Comparison of ENCODE assay signal across 17 cellular contexts in the genomic region with DNA sequence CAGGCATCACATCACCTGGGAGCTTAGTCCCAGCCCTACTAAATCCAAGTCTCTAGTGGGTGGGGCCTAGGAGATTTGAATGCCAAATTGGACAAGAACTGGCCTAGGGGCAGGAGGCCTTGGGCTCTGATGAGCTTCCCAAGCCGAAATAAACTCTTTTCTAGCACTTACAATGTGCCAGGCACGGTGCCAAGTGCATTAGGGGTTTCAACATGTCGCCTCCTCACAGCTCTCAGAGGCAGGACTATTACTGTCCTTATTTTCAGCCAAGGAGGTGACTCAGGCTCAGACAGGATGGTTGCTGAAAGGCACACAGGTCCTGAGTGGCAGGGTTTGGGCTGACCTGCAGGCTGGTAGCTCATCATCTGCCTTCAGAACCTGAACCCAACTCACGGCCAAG. TPM values are rescaled to one million over a fixed set of nuclear protein-coding genes. Genes with fewer than 3 reads are reported as not detected.
A peak's percentile ranks its signal among the peaks of the same experiment; 100 is the strongest.
DNase-seq lines count a peak whose midpoint lies in the region; ATAC-seq, FAIRE-seq and TF ChIP-seq lines count a peak whose summit lies in the region.
"Had no signal": no experiment of that assay in that cellular context is flagged by ENCODE, and none has a peak within 500 bp of the region (broad histone marks: within the 10 kb centered on the region; RNA-seq: fewer than 3 reads in every experiment).

No MANE protein-coding gene starts in this region.

- H2BK12ac ChIP-seq in H1 (ENCODE audit: low read depth, low read length) (no peak overlapping the region), neuronal stem cell (ENCODE audit: low read length) (peak overlapping the region; percentile 78)

- H3K23me2 ChIP-seq in H1 (ENCODE audit: low read depth, low read length): no peaks in the 10 kb centered on the region

- H4K8ac ChIP-seq in H1 (ENCODE audit: extremely low read depth, insufficient read depth, low read length) (no peak overlapping the region), neuronal stem cell (ENCODE audit: low read depth, low read length) (no peak overlapping the region)

- H2BK15ac ChIP-seq in H1 (ENCODE audit: low read length): peak overlapping the region; percentile 72; the same call in 1 of the 2 replicates
- H2BK15ac ChIP-seq in neuronal stem cell (ENCODE audit: low read length): no peak overlapping the region

- POLR2A ChIA-PET in H1 (lab: Charles Lee; ENCODE audit: partially characterized antibody): interaction anchor here (0.6 kb wide), 1 partner anchor 228 kb away, joined by 3 read pairs; no protein-coding TSS in a partner anchor

- 0 out of 2 replicates have a peak overlapping the region, but pooled peaks have one; percentile 75 for H2AK5ac ChIP-seq in H1 (ENCODE audit: low read depth, low read length)
- peak overlapping the region; percentile 79 for H2AK5ac ChIP-seq in neuronal stem cell (ENCODE audit: low read depth, low read length)

- no peak overlapping the region for H3K23ac ChIP-seq in H1 (ENCODE audit: insufficient read length)
- H3K23ac ChIP-seq in neuronal stem cell (ENCODE audit: low read depth, low read length, poor library complexity): no peak overlapping the region

- TF ChIP-seq RAD21 in H1 (IDR thresholded peaks at IDR 0.05 in 1 of 2, conservative IDR thresholded peaks at IDR 0.05 in 1 of 2; ENCODE audit: low read depth in 2 of 2, low read length in 2 of 2): no peak

- H2BK120ac ChIP-seq in H1 (replicated peaks; ENCODE audit: low read depth, low read length) (no peak overlapping the region), neuronal stem cell (ENCODE audit: low read depth, low read length) (no peak overlapping the region)

- no peak overlapping the region; the same call in 1 of the 2 replicates for H2BK5ac ChIP-seq in H1 (ENCODE audit: low read depth, low read length)
- no peak overlapping the region for H2BK5ac ChIP-seq in neuronal stem cell (ENCODE audit: low read length)

- intact Hi-C loops in right cardiac atrium (cut with DNase I) (no loop called here), Right ventricle myocardium inferior (cut with DNase I) (no loop called here)

- CTCF ChIA-PET in H1 (lab: Charles Lee; ENCODE audit: partially characterized antibody): interaction anchor here (0.7 to 11.6 kb wide), 3 partner anchors 8 to 107 kb away, joined by 3 to 59 read pairs (median 3); partner anchors contain the start of gene CPA1

- H4K91ac ChIP-seq in H1 (replicated peaks; ENCODE audit: insufficient read length, low read length) (peak overlapping the region; percentile 46), neuronal stem cell (ENCODE audit: low read depth, low read length, poor library complexity) (no peak overlapping the region)

- H3K79me2 ChIP-seq in H1 (ENCODE audit: control insufficient read depth in 1 of 2, insufficient read depth in 2 of 2, low read length in 2 of 2): no peaks in the 10 kb centered on the region

- ATAC-seq in right cardiac atrium (no peak), Right ventricle myocardium inferior (no peak), HG03159 (IDR thresholded peaks at IDR 0.05; ENCODE audit: unreplicated experiment) (no peak)

- no peaks in the 10 kb centered on the region for H3K79me1 ChIP-seq in H1 (ENCODE audit: low read depth, low read length)
- H3K79me1 ChIP-seq in neuronal stem cell (ENCODE audit: low read depth, low read length): no peaks in the 10 kb centered on the region

- H3K27me3 ChIP-seq in right cardiac atrium (ENCODE audit: control insufficient read depth, insufficient read depth): no peaks in the 10 kb centered on the region
- H3K27me3 ChIP-seq in H1 (replicated peaks in 1 of 4; ENCODE audit: control insufficient read depth in 3 of 4, extremely low read depth in 1 of 4, insufficient read depth in 3 of 4, low read length in 3 of 4): no peaks in the 10 kb centered on the region; a peak in 1 of 7 replicates
- no peaks in the 10 kb centered on the region for H3K27me3 ChIP-seq in neuronal stem cell (ENCODE audit: control insufficient read depth in 3 of 3, insufficient read depth in 3 of 3, low read depth in 1 of 3, low read length in 3 of 3)
- no peaks in the 10 kb centered on the region for H3K27me3 ChIP-seq in brain microvascular endothelial cell (replicated peaks)
- H3K27me3 ChIP-seq: BE2C, neutrophil had no signal

- no peaks in the 10 kb centered on the region for H3K36me3 ChIP-seq in H1 (ENCODE audit: control insufficient read depth in 2 of 4, insufficient read depth in 4 of 4, low read length in 3 of 4)
- H3K36me3 ChIP-seq in neuronal stem cell (replicated peaks in 1 of 2; ENCODE audit: control insufficient read depth in 2 of 2, insufficient read depth in 2 of 2, low read length in 2 of 2): no peaks in the 10 kb centered on the region
- H3K36me3 ChIP-seq in brain microvascular endothelial cell (replicated peaks): no peaks in the 10 kb centered on the region
- H3K36me3 ChIP-seq: BE2C, neutrophil had no signal

- H3K4ac ChIP-seq in H1 (replicated peaks; ENCODE audit: insufficient read length, low read depth, low read length) (peak overlapping the region; percentile 57), neuronal stem cell (ENCODE audit: low read length) (no peak overlapping the region)

- H2AFZ ChIP-seq in H1 (ENCODE audit: low read length): no peak overlapping the region
- H2AFZ ChIP-seq in neuronal stem cell (ENCODE audit: low read length): no peak overlapping the region

- WGBS in right cardiac atrium: 67% methylated on average over 4 of the region's 4 CpGs
- WGBS in H1 (ENCODE audit: extremely low coverage in 1 of 2, insufficient coverage in 1 of 2, insufficient read length in 1 of 2, insufficient replicate concordance in 2 of 2, low coverage in 1 of 2, low lambda C conversion rate in 2 of 2, missing lambda C conversion rate in 1 of 2), 2 experiments: 96% methylated on average over 4 of the region's 4 CpGs; no CpG with 5 or more reads in 1 of the 2 experiments
- no CpG with 5 or more reads among the region's 4 CpGs for WGBS in neuronal stem cell (ENCODE audit: extremely low coverage in 2 of 2, insufficient read length in 2 of 2, insufficient replicate concordance in 1 of 2), 2 donors

- no peak for TF ChIP-seq CTCF in H1 (IDR thresholded peaks at IDR 0.05; ENCODE audit: control extremely low read depth in 1 of 3, insufficient read depth in 1 of 3, low read depth in 1 of 3, low read length in 3 of 3)
- no peak for TF ChIP-seq CTCF in brain microvascular endothelial cell (IDR thresholded peaks at IDR 0.05; ENCODE audit: low read depth, low read length, missing control alignments)

- H3K56ac ChIP-seq in H1 (replicated peaks; ENCODE audit: insufficient read length, low read depth, low read length): no peak overlapping the region

- in situ Hi-C loops in brain microvascular endothelial cell (cut with HindIII; ENCODE audit: low pct_ligation_motif_present, low sequenced_read_pairs): no loop called here

- DNase-seq in right cardiac atrium: peak; percentile 68 to 84 (median 80)
- DNase-seq in Right ventricle myocardium inferior (ENCODE audit: missing footprints): no peak
- no peak for DNase-seq in H1 (ENCODE audit: low read depth in 1 of 2, low spot score in 2 of 2)
- DNase-seq in neuronal stem cell (ENCODE audit: low spot score): no peak
- DNase-seq in GDM1 (lab: John Stamatoyannopoulos, UW): no peak
- no peak for DNase-seq in ureter (ENCODE audit: low spot score)
- DNase-seq in brain microvascular endothelial cell: no peak
- DNase-seq: BE2C; NCI-H146; stimulated activated CD4-positive, alpha-beta T cell treated with anti-CD3 and anti-CD28 coated beads, Interleukin-4, amount 100 ng/mL, for 24 hours; T-helper 9 cell had no signal

- H3K4me2 ChIP-seq in H1 (ENCODE audit: insufficient read depth in 1 of 2, low read depth in 2 of 2, low read length in 2 of 2) (no peak overlapping the region), neuronal stem cell (ENCODE audit: insufficient read depth, low read length, poor library complexity, severe bottlenecking) (no peak overlapping the region)

- H4K20me1 ChIP-seq in H1 (replicated peaks in 1 of 2; ENCODE audit: control insufficient read depth in 1 of 2, insufficient read depth in 2 of 2, low read length in 2 of 2): no peaks in the 10 kb centered on the region

- TF ChIP-seq EP300 in H1 (IDR thresholded peaks at IDR 0.05; ENCODE audit: borderline replicate concordance in 1 of 2, low read depth in 2 of 2, low read length in 2 of 2): no peak

- no peaks in the 10 kb centered on the region for H3K9me3 ChIP-seq in right cardiac atrium (ENCODE audit: control insufficient read depth, low read length)
- H3K9me3 ChIP-seq in H1 (ENCODE audit: insufficient read depth in 2 of 2, low read depth in 1 of 2, low read length in 1 of 2): peaks cover 5% of the 10 kb centered on the region in 2 experiments
- peaks cover 4 to 13% of the 10 kb centered on the region in 2 donors for H3K9me3 ChIP-seq in neuronal stem cell (replicated peaks in 1 of 2; ENCODE audit: control insufficient read depth in 2 of 2, insufficient read depth in 1 of 2, low read depth in 1 of 2, low read length in 2 of 2)
- H3K9me3 ChIP-seq: BE2C, neutrophil had no signal

- H3K4me1 ChIP-seq in right cardiac atrium (ENCODE audit: control insufficient read depth, insufficient read depth, low read length) (peaks cover 12% of the 10 kb centered on the region), H1 (replicated peaks in 1 of 4; ENCODE audit: control insufficient read depth in 3 of 4, insufficient read depth in 4 of 4, low read length in 3 of 4) (peaks cover 0 to 8% (median 6%) of the 10 kb centered on the region in 4 experiments; a peak in 6 of 7 replicates), neuronal stem cell (ENCODE audit: control insufficient read depth in 2 of 2, insufficient read depth in 1 of 2, low read depth in 1 of 2, low read length in 2 of 2) (peaks cover 10 to 16% of the 10 kb centered on the region in 2 donors)

- H3K14ac ChIP-seq in H1 (ENCODE audit: insufficient read length): no peak overlapping the region
- no peak overlapping the region for H3K14ac ChIP-seq in neuronal stem cell (ENCODE audit: low read length)

- no peak for TF ChIP-seq POLR2A in H1 (IDR thresholded peaks at IDR 0.05; ENCODE audit: control extremely low read depth in 1 of 2, low read depth in 2 of 2, low read length in 2 of 2)

- FAIRE-seq in H1 (lab: Jason Lieb, UNC): no peak

- H3K18ac ChIP-seq in H1 (ENCODE audit: extremely low read depth, low read length) (no peak overlapping the region; the same call in 1 of the 2 replicates), neuronal stem cell (ENCODE audit: low read length) (peak overlapping the region; percentile 44)

- H3K9ac ChIP-seq in H1 (replicated peaks in 1 of 4; ENCODE audit: extremely low read depth in 1 of 4, low read depth in 3 of 4, low read length in 3 of 4): no peak overlapping the region
- no peak overlapping the region for H3K9ac ChIP-seq in neuronal stem cell (ENCODE audit: low read depth, low read length, poor library complexity)

- H3K4me3 ChIP-seq in right cardiac atrium (ENCODE audit: low read length) (no peak overlapping the region), H1 (ENCODE audit: extremely low read depth in 1 of 4, insufficient read depth in 2 of 4, low read depth in 3 of 4, low read length in 4 of 4) (no peak overlapping the region), neuronal stem cell (ENCODE audit: low read length in 2 of 2) (peak overlapping the region in 1 of 2 donors; percentile 25), brain microvascular endothelial cell (ENCODE audit: low read depth, low read length) (no peak overlapping the region)

- H2BK20ac ChIP-seq in H1 (ENCODE audit: low read length): no peak overlapping the region

- H3K27ac ChIP-seq in right cardiac atrium (ENCODE audit: low read length) (no peak overlapping the region), H1 (ENCODE audit: low read depth, low read length) (no peak overlapping the region), neuronal stem cell (replicated peaks; ENCODE audit: low read length) (no peak overlapping the region), brain microvascular endothelial cell (no peak overlapping the region)
- H3K27ac ChIP-seq: neutrophil had no signal

- no peak overlapping the region for H4K5ac ChIP-seq in H1 (ENCODE audit: insufficient read length, low read depth, low read length)

RNA-seq across cellular contexts. Expression of gene CPA1, which starts 9.2 kb away (rescaled TPM):
- total RNA-seq in right cardiac atrium (1 to 10 TPM in 1 of 4 donors, not detected in 3; 1.0 TPM), Right ventricle myocardium inferior (not detected), ureter (not detected)
- polyA plus RNA-seq in right cardiac atrium (0.36 TPM), H1 (2011; rRNA removed) (0.06 TPM in 1 of 2 replicates, not detected in the other)
- not detected in 2 replicates for total RNA-seq in H1 (2021; fragmentation: NEBNext Ultra II Directional; extraction: Animal tissue kit (Norgen Biotek cat#: 25700))
- not detected for polyA plus RNA-seq in H1 (2011; cell fraction: cytosol; rRNA removed)
- polyA plus RNA-seq in H1 (2011; cell fraction: nucleus; rRNA removed): not detected
- not detected in 4 replicates for polyA plus RNA-seq in H1 (2012, experiment 1 of 2)
- not detected for polyA plus RNA-seq in H1 (2012, experiment 2 of 2)
- polyA plus RNA-seq in H1 (2013, experiment 1 of 2): not detected
- polyA plus RNA-seq in H1 (2013, experiment 2 of 2): not detected
- not detected in 2 replicates for polyA minus RNA-seq in H1 (2011; rRNA and poly(A)+ RNA removed)
- polyA minus RNA-seq in H1 (2011; cell fraction: cytosol; rRNA and poly(A)+ RNA removed): not detected
- polyA minus RNA-seq in H1 (2011; cell fraction: nucleus; rRNA and poly(A)+ RNA removed): not detected
- 0.22 TPM for polyA plus RNA-seq in neuronal stem cell (2013, experiment 1 of 2)
- 0.08 TPM for polyA plus RNA-seq in neuronal stem cell (2013, experiment 2 of 2)
- total RNA-seq: G401, HT-29, kidney epithelial cell had no signal

RNA-seq across cellular contexts. Expression of gene CPA5, which starts 26.4 kb away (rescaled TPM):
- total RNA-seq in right cardiac atrium (not detected), Right ventricle myocardium inferior (not detected), ureter (0.57 TPM)
- polyA plus RNA-seq in right cardiac atrium (not detected), H1 (2011; rRNA removed) (0.12 TPM in 1 of 2 replicates, not detected in the other)
- total RNA-seq in H1 (2021; fragmentation: NEBNext Ultra II Directional; extraction: Animal tissue kit (Norgen Biotek cat#: 25700)): not detected in 2 replicates
- polyA plus RNA-seq in H1 (2011; cell fraction: cytosol; rRNA removed): not detected
- 0.20 TPM for polyA plus RNA-seq in H1 (2011; cell fraction: nucleus; rRNA removed)
- polyA plus RNA-seq in H1 (2012, experiment 1 of 2): not detected in 4 replicates
- polyA plus RNA-seq in H1 (2012, experiment 2 of 2): not detected
- not detected for polyA plus RNA-seq in H1 (2013, experiment 1 of 2)
- polyA plus RNA-seq in H1 (2013, experiment 2 of 2): not detected
- polyA minus RNA-seq in H1 (2011; rRNA and poly(A)+ RNA removed): not detected in 2 replicates
- not detected for polyA minus RNA-seq in H1 (2011; cell fraction: cytosol; rRNA and poly(A)+ RNA removed)
- not detected for polyA minus RNA-seq in H1 (2011; cell fraction: nucleus; rRNA and poly(A)+ RNA removed)
- polyA plus RNA-seq in neuronal stem cell (2013, experiment 1 of 2): 0.11 TPM
- polyA plus RNA-seq in neuronal stem cell (2013, experiment 2 of 2): 0.03 TPM
- total RNA-seq: G401, HT-29, kidney epithelial cell, subcutaneous adipose tissue had no signal

Comparison
In these comparisons a context has a peak if more than half of its experiments do, and no peak if none do; other contexts are left out.
1. DNase-seq: peak in right cardiac atrium (3 of 3); none in Right ventricle myocardium inferior (single experiment), H1 (0 of 2), neuronal stem cell (single experiment), GDM1 (single experiment), ureter (single experiment) and brain microvascular endothelial cell (single experiment).